ENCODE assay signal across 1 cellular context in the genomic region with DNA sequence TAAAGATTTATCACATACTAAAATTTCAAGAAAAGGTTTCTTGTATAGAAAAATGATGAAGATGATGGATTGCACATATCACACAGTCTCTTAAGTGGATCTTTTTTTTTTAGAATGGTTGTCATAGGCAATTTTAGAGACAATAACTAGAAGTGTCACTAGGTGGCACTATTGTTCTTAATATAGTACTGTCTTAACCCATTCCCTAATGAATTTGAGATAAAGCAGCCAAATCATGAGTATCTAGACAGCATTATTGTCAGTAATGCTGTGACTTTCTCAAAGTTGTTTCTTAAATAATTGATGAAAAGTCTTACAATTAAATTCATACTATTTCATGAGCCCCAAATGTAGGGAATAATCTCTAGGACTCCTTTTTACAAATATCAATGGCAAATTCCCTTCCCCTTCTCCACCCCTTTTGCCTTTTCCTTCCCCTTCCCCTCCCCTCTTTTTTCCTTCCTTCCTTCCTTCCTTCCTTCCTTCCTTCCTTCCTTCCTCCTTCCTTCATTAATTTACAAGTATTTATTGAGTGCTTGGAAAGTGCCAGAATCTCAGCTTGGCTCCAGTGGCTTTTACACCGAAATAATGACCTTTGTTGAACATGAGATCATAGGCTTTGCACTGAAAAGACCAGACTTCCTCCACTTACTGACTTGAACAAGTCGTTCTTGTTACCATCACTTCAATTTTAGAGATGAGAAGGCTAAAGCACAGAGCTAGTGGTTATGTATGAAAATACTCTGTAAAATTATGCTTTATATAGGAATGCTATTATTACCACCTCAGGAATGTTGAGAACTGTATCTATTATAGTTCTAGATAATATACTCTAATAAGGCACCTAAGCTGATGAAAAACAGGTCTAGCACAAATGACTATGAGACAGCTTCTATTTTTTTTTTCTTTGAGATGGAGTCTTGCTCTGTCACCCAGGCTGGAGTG.
TF ChIP-seq lines count a peak whose summit lies in the region.

No MANE protein-coding gene starts in this region.

TF ChIP-seq in WTC11, 78 proteins besides CTCF, POLR2A, EP300 and RAD21 (continued from another document):
- TF ChIP-seq ARID4B (CRISPR knock-in tag; IDR thresholded peaks at IDR 0.05; ENCODE audit: borderline replicate concordance) (no peak), ATF2 (CRISPR knock-in tag; IDR thresholded peaks at IDR 0.05; ENCODE audit: borderline replicate concordance, low read depth) (no peak), JAZF1 (CRISPR knock-in tag; IDR thresholded peaks at IDR 0.05) (no peak), TEAD4 (CRISPR knock-in tag; IDR thresholded peaks at IDR 0.05) (no peak), ZNF396 (CRISPR knock-in tag; IDR thresholded peaks at IDR 0.05; ENCODE audit: borderline replicate concordance) (no peak), ZNF232 (CRISPR knock-in tag; IDR thresholded peaks at IDR 0.05) (no peak), ZNF138 (CRISPR knock-in tag; conservative IDR thresholded peaks at IDR 0.05) (no peak), ERG (CRISPR knock-in tag; IDR thresholded peaks at IDR 0.05) (no peak), FOXP1 (CRISPR knock-in tag; IDR thresholded peaks at IDR 0.05; ENCODE audit: borderline replicate concordance) (no peak), NR1H2 (CRISPR knock-in tag; IDR thresholded peaks at IDR 0.05) (no peak), FOXK1 (CRISPR knock-in tag; IDR thresholded peaks at IDR 0.05) (no peak)
- TF ChIP-seq, protein P1, sequence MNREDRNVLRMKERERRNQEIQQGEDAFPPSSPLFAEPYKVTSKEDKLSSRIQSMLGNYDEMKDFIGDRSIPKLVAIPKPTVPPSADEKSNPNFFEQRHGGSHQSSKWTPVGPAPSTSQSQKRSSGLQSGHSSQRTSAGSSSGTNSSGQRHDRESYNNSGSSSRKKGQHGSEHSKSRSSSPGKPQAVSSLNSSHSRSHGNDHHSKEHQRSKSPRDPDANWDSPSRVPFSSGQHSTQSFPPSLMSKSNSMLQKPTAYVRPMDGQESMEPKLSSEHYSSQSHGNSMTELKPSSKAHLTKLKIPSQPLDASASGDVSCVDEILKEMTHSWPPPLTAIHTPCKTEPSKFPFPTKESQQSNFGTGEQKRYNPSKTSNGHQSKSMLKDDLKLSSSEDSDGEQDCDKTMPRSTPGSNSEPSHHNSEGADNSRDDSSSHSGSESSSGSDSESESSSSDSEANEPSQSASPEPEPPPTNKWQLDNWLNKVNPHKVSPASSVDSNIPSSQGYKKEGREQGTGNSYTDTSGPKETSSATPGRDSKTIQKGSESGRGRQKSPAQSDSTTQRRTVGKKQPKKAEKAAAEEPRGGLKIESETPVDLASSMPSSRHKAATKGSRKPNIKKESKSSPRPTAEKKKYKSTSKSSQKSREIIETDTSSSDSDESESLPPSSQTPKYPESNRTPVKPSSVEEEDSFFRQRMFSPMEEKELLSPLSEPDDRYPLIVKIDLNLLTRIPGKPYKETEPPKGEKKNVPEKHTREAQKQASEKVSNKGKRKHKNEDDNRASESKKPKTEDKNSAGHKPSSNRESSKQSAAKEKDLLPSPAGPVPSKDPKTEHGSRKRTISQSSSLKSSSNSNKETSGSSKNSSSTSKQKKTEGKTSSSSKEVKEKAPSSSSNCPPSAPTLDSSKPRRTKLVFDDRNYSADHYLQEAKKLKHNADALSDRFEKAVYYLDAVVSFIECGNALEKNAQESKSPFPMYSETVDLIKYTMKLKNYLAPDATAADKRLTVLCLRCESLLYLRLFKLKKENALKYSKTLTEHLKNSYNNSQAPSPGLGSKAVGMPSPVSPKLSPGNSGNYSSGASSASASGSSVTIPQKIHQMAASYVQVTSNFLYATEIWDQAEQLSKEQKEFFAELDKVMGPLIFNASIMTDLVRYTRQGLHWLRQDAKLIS (CRISPR knock-in tag; IDR thresholded peaks at IDR 0.05; ENCODE audit: borderline replicate concordance): no peak
